In the genomic region with DNA sequence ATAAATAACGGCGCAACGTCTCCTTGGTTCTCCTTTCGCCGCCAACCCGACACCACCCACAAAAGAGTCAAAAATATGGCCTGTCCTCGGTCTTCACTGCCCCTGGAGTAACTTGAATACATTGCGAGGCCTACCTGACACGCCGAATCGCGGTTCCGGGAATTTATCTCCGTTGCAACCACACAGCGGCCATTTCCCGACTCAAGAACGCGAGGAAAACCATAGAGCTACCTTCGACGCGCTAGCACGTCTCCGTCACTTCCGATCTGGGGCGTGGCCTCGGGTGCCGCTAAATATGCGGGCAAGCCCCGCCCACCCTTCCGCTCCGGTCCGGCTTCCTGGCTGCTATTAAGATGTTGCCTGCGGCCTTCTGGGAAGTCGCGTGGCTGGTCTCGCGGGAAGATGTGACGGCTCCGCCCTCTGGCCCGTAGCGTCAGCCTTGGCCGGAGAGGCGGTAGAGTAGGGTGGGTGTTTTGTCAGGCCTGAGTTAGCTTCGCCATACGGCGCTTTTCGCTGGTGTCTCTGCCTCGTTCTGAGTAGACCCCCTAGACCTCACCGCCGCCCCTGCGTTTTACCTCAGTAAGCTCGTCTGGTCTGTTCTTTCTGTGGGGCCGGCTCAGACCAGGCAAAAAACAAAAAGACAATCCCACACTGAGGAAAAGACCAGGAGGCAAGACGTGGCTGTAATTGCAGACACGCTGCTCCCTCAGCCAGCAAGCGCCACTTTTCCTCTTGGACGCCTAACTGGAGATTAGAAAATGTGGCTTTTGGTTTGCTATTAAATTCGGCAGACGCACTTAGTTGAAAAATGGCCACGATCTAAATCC, we compare ENCODE assay signal across 8 cellular contexts. TPM values are rescaled to one million over a fixed set of nuclear protein-coding genes. Genes with fewer than 3 reads are reported as not detected.
DNase-seq lines count a peak whose midpoint lies in the region; ATAC-seq and TF ChIP-seq lines count a peak whose summit lies in the region.

TSS of gene BCLAF1 (minus strand) at position 268 of the 827 bp plus-strand sequence. CDS start 9,980 bp downstream, outside the sequence.

- H3K36me3 Mint-ChIP-seq in central memory CD8-positive, alpha-beta T cell (ENCODE audit: insufficient read depth): peaks cover 50% of the 10 kb centered on the region

- H3K27ac ChIP-seq in spleen: peak within 1 kb of the TSS; percentile 97 to 100 (median 100)

- no peaks in the 10 kb centered on the region for H3K27me3 Mint-ChIP-seq in central memory CD8-positive, alpha-beta T cell

- DNase-seq in AG09309 (ENCODE audit: low read depth): peak; percentile 99
- peak; percentile 93 to 98 for DNase-seq in NCI-H446 (lab: John Stamatoyannopoulos, UW)
- peak; percentile 98 for DNase-seq in activated CD4-positive, CD25-positive, alpha-beta regulatory T cell treated with anti-CD3 and anti-CD28 coated beads, Interleukin-2, amount 50 U/mL, for 16 hours (ENCODE audit: low read depth, low spot score)
- DNase-seq in central memory CD8-positive, alpha-beta T cell (ENCODE audit: low spot score in 2 of 2): peak; percentile 98 to 99
- DNase-seq in inferior parietal cortex (ENCODE audit: extremely low spot score): peak; percentile 100
- DNase-seq in spleen: peak; percentile 100

- no peaks in the 10 kb centered on the region for H3K9me3 ChIP-seq in spleen

- no peak for TF ChIP-seq CTCF in AG09309 (IDR thresholded peaks at IDR 0.05; ENCODE audit: control insufficient read depth, insufficient read depth, low read depth, low read length, missing control alignments)
- peak in 4 of 11 experiments; percentile 15 to 26 (median 20) for TF ChIP-seq CTCF in spleen (IDR thresholded peaks at IDR 0.05 in 8 of 11, conservative IDR thresholded peaks at IDR 0.05 in 3 of 11)

- peaks cover 41 to 56% (median 51%) of the 10 kb centered on the region in 6 donors for H3K4me1 ChIP-seq in spleen

- H3K4me3 ChIP-seq in AG09309 (ENCODE audit: control insufficient read depth, low read depth, low read length) (peak within 1 kb of the TSS; percentile 75), spleen (peak within 1 kb of the TSS; percentile 62 to 91 (median 85))

- H3K9me3 Mint-ChIP-seq in central memory CD8-positive, alpha-beta T cell: no peaks in the 10 kb centered on the region

- intact Hi-C loops in spleen (cut with DNase I; ENCODE audit: low total_unique reads): no loop called here

- TF ChIP-seq POLR2A in spleen (IDR thresholded peaks at IDR 0.05): peak; percentile 86 to 98 (median 97)

- WGBS in spleen, 5 donors: 0 to 1% (median 0%) methylated on average over 42 to 60 of the region's 60 CpGs

- H3K4me1 Mint-ChIP-seq in central memory CD8-positive, alpha-beta T cell: peaks cover 57% of the 10 kb centered on the region

- H3K27me3 ChIP-seq in spleen (replicated peaks in 1 of 7): no peaks in the 10 kb centered on the region

- peak within 1 kb of the TSS; percentile 100 for H3K27ac Mint-ChIP-seq in central memory CD8-positive, alpha-beta T cell (ENCODE audit: low read depth)

- H3K4me3 Mint-ChIP-seq in central memory CD8-positive, alpha-beta T cell: peak within 1 kb of the TSS; percentile 94

- peak; percentile 92 for ATAC-seq in GM19025 (IDR thresholded peaks at IDR 0.05; ENCODE audit: low read depth, unreplicated experiment)
- peak; percentile 84 for ATAC-seq in HG03342 (IDR thresholded peaks at IDR 0.05; ENCODE audit: unreplicated experiment)
- ATAC-seq in central memory CD8-positive, alpha-beta T cell (replicated peaks; ENCODE audit: extremely low read depth, poor library complexity, severe bottlenecking): peak; percentile 74

- H3K36me3 ChIP-seq in spleen: no peaks in the 10 kb centered on the region

RNA-seq across cellular contexts. Expression of gene BCLAF1, which starts in this region (rescaled TPM):
- total RNA-seq in spleen: 100 to 1,000 TPM; 161 to 228 (median 171) TPM
- 10 to 100 TPM; 22.9 to 29.0 (median 25.3) TPM for polyA plus RNA-seq in spleen

Comparison
In these comparisons a context has a peak if more than half of its experiments do, and no peak if none do; other contexts are left out.
1. Peak in every context shown above with its lines: DNase-seq, ATAC-seq, H3K4me3 ChIP-seq and H3K27ac ChIP-seq.